Comparison of ENCODE assay signal across 1 cellular context in the genomic region with DNA sequence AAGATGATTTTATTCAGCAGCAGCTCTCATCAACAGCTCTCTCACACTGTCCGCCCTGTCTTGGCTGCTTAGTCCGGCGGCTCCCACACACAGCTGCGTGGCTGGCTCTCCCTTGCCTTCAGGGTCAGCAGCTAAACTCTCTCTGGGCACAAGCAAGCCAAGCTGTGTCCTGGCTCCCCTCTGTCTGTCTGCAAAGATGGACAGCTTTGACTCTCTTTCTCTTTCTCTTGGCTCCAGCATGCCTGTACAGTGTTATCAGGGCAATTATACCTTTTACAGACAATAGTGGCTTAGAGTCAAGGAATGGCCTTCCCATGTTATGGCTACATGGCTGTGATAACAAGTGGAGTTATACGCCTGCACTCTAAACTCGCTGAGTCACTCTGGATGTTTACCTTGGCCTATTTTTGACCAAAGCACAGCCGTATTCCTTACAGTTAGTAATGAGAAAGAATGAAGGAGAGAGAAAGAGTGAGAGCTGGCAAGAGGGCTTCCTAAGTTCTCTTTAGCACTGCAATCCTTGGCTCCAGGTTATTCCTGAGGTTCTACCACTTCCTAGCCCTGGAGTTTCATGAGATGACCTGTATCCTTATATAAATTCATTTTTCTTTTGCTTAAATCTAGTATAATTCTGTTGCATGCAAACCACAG.
A peak's percentile ranks its signal among the peaks of the same experiment; 100 is the strongest.
TF ChIP-seq lines count a peak whose summit lies in the region.

No MANE protein-coding gene starts in this region.

TF ChIP-seq in K562, 482 proteins besides CTCF, POLR2A, EP300 and RAD21 (continues in another document):
- TF ChIP-seq NR3C1 (CRISPR knock-in tag; IDR thresholded peaks at IDR 0.05) (no peak), SMARCC2 (IDR thresholded peaks at IDR 0.05; ENCODE audit: low read depth) (peak; percentile 86; the same call in 1 of the 2 replicates), TCF7L2 (IDR thresholded peaks at IDR 0.05; ENCODE audit: low read depth, low read length) (no peak), NCOR1 (IDR thresholded peaks at IDR 0.05) (peak; percentile 97), GABPA (tag; conservative IDR thresholded peaks at IDR 0.05; ENCODE audit: low read depth) (peak; percentile 37; the same call in 1 of the 2 replicates), ZNF239 (CRISPR knock-in tag; IDR thresholded peaks at IDR 0.05) (peak; percentile 39; the same call in 1 of the 2 replicates), BHLHE40 (IDR thresholded peaks at IDR 0.05; ENCODE audit: low read length) (peak; percentile 63), SRSF9 (IDR thresholded peaks at IDR 0.05; ENCODE audit: borderline replicate concordance, low read depth, low read length) (no peak), MED1 (CRISPR knock-in tag; IDR thresholded peaks at IDR 0.05; ENCODE audit: borderline replicate concordance) (no peak), NRF1 (conservative IDR thresholded peaks at IDR 0.05 in 1 of 2, IDR thresholded peaks at IDR 0.05 in 1 of 2) (peak; percentile 54 to 61), KDM1A (IDR thresholded peaks at IDR 0.05) (peak; percentile 86 to 92), PRPF4 (IDR thresholded peaks at IDR 0.05; ENCODE audit: insufficient read depth, low read depth, low read length, poor library complexity, severe bottlenecking) (no peak), ZNF717 (CRISPR knock-in tag; IDR thresholded peaks at IDR 0.05) (no peak), BRD4 (IDR thresholded peaks at IDR 0.05) (no peak), PPARD (CRISPR knock-in tag; IDR thresholded peaks at IDR 0.05) (no peak), MEIS2 (IDR thresholded peaks at IDR 0.05; ENCODE audit: partially characterized antibody) (peak; percentile 35), SP1 (CRISPR knock-in tag; IDR thresholded peaks at IDR 0.05) (0 out of 2 replicates have a peak, but pooled peaks have one; percentile 37), NCOA6 (IDR thresholded peaks at IDR 0.05) (peak; percentile 56; the same call in 1 of the 2 replicates), ESRRB (CRISPR knock-in tag; IDR thresholded peaks at IDR 0.05; ENCODE audit: borderline replicate concordance) (no peak), ZFP36 (IDR thresholded peaks at IDR 0.05; ENCODE audit: low read depth, low read length, partially characterized antibody) (peak; percentile 45), BMI1 (IDR thresholded peaks at IDR 0.05; ENCODE audit: low read length) (no peak), ADNP (tag; IDR thresholded peaks at IDR 0.05) (no peak), ATF6 (CRISPR knock-in tag; IDR thresholded peaks at IDR 0.05) (no peak), ETS2 (tag; IDR thresholded peaks at IDR 0.05; ENCODE audit: borderline replicate concordance, poor library complexity, severe bottlenecking) (no peak), SRF (CRISPR knock-in tag; IDR thresholded peaks at IDR 0.05) (no peak), FUS (optimal IDR thresholded peaks at IDR 0.05; ENCODE audit: low read depth, low read length) (no peak), ZNF174 (CRISPR knock-in tag; IDR thresholded peaks at IDR 0.05) (no peak), FOXJ2 (tag; IDR thresholded peaks at IDR 0.05) (peak; percentile 94), ZKSCAN1 (IDR thresholded peaks at IDR 0.05; ENCODE audit: low read depth, low read length) (no peak), CCNT2 (IDR thresholded peaks at IDR 0.05; ENCODE audit: borderline replicate concordance, extremely low read depth, insufficient read length, low read depth, low read length) (peak; percentile 51), PTTG1 (tag; IDR thresholded peaks at IDR 0.05; ENCODE audit: low read depth) (no peak), ZNF507 (tag; conservative IDR thresholded peaks at IDR 0.05) (no peak), CREBBP (IDR thresholded peaks at IDR 0.05; ENCODE audit: low read depth, low read length) (no peak), U2AF2 (optimal IDR thresholded peaks at IDR 0.05; ENCODE audit: low read depth, low read length) (no peak), ZNF79 (CRISPR knock-in tag; IDR thresholded peaks at IDR 0.05; ENCODE audit: low read depth) (no peak), HMG20A (CRISPR knock-in tag; conservative IDR thresholded peaks at IDR 0.05) (no peak), ZBTB12 (CRISPR knock-in tag; IDR thresholded peaks at IDR 0.05) (no peak), ZBTB7A (IDR thresholded peaks at IDR 0.05; ENCODE audit: borderline replicate concordance, control insufficient read depth, low read depth, low read length) (no peak), ZBED1 (IDR thresholded peaks at IDR 0.05) (no peak), HNRNPL (IDR thresholded peaks at IDR 0.05; ENCODE audit: low read depth, low read length) (no peak), JUNB (CRISPR knock-in tag; conservative IDR thresholded peaks at IDR 0.05) (0 out of 2 replicates have a peak, but pooled peaks have one; percentile 7)
- TF ChIP-seq, protein P1, sequence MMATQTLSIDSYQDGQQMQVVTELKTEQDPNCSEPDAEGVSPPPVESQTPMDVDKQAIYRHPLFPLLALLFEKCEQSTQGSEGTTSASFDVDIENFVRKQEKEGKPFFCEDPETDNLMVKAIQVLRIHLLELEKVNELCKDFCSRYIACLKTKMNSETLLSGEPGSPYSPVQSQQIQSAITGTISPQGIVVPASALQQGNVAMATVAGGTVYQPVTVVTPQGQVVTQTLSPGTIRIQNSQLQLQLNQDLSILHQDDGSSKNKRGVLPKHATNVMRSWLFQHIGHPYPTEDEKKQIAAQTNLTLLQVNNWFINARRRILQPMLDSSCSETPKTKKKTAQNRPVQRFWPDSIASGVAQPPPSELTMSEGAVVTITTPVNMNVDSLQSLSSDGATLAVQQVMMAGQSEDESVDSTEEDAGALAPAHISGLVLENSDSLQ (IDR thresholded peaks at IDR 0.05) = peak; percentile 60
- TF ChIP-seq, protein P2, sequence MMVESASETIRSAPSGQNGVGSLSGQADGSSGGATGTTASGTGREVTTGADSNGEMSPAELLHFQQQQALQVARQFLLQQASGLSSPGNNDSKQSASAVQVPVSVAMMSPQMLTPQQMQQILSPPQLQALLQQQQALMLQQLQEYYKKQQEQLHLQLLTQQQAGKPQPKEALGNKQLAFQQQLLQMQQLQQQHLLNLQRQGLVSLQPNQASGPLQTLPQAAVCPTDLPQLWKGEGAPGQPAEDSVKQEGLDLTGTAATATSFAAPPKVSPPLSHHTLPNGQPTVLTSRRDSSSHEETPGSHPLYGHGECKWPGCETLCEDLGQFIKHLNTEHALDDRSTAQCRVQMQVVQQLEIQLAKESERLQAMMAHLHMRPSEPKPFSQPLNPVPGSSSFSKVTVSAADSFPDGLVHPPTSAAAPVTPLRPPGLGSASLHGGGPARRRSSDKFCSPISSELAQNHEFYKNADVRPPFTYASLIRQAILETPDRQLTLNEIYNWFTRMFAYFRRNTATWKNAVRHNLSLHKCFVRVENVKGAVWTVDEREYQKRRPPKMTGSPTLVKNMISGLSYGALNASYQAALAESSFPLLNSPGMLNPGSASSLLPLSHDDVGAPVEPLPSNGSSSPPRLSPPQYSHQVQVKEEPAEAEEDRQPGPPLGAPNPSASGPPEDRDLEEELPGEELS (CRISPR knock-in tag; IDR thresholded peaks at IDR 0.05; ENCODE audit: borderline replicate concordance) = no peak
- TF ChIP-seq, protein P3, sequence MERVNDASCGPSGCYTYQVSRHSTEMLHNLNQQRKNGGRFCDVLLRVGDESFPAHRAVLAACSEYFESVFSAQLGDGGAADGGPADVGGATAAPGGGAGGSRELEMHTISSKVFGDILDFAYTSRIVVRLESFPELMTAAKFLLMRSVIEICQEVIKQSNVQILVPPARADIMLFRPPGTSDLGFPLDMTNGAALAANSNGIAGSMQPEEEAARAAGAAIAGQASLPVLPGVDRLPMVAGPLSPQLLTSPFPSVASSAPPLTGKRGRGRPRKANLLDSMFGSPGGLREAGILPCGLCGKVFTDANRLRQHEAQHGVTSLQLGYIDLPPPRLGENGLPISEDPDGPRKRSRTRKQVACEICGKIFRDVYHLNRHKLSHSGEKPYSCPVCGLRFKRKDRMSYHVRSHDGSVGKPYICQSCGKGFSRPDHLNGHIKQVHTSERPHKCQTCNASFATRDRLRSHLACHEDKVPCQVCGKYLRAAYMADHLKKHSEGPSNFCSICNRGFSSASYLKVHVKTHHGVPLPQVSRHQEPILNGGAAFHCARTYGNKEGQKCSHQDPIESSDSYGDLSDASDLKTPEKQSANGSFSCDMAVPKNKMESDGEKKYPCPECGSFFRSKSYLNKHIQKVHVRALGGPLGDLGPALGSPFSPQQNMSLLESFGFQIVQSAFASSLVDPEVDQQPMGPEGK (CRISPR knock-in tag; IDR thresholded peaks at IDR 0.05; ENCODE audit: borderline replicate concordance) = no peak
- TF ChIP-seq, protein P4, sequence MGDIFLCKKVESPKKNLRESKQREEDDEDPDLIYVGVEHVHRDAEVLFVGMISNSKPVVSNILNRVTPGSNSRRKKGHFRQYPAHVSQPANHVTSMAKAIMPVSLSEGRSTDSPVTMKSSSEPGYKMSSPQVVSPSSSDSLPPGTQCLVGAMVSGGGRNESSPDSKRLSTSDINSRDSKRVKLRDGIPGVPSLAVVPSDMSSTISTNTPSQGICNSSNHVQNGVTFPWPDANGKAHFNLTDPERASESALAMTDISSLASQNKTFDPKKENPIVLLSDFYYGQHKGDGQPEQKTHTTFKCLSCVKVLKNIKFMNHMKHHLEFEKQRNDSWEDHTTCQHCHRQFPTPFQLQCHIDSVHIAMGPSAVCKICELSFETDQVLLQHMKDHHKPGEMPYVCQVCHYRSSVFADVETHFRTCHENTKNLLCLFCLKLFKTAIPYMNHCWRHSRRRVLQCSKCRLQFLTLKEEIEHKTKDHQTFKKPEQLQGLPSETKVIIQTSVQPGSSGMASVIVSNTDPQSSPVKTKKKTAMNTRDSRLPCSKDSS (IDR thresholded peaks at IDR 0.05; ENCODE audit: low read depth, partially characterized antibody) = no peak
- TF ChIP-seq, protein P5, sequence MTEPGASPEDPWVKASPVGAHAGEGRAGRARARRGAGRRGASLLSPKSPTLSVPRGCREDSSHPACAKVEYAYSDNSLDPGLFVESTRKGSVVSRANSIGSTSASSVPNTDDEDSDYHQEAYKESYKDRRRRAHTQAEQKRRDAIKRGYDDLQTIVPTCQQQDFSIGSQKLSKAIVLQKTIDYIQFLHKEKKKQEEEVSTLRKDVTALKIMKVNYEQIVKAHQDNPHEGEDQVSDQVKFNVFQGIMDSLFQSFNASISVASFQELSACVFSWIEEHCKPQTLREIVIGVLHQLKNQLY (CRISPR knock-in tag; conservative IDR thresholded peaks at IDR 0.05) = no peak
- TF ChIP-seq, protein P6, sequence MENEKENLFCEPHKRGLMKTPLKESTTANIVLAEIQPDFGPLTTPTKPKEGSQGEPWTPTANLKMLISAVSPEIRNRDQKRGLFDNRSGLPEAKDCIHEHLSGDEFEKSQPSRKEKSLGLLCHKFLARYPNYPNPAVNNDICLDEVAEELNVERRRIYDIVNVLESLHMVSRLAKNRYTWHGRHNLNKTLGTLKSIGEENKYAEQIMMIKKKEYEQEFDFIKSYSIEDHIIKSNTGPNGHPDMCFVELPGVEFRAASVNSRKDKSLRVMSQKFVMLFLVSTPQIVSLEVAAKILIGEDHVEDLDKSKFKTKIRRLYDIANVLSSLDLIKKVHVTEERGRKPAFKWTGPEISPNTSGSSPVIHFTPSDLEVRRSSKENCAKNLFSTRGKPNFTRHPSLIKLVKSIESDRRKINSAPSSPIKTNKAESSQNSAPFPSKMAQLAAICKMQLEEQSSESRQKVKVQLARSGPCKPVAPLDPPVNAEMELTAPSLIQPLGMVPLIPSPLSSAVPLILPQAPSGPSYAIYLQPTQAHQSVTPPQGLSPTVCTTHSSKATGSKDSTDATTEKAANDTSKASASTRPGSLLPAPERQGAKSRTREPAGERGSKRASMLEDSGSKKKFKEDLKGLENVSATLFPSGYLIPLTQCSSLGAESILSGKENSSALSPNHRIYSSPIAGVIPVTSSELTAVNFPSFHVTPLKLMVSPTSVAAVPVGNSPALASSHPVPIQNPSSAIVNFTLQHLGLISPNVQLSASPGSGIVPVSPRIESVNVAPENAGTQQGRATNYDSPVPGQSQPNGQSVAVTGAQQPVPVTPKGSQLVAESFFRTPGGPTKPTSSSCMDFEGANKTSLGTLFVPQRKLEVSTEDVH (IDR thresholded peaks at IDR 0.05; ENCODE audit: low read depth, partially characterized antibody) = no peak
- TF ChIP-seq, protein P7, sequence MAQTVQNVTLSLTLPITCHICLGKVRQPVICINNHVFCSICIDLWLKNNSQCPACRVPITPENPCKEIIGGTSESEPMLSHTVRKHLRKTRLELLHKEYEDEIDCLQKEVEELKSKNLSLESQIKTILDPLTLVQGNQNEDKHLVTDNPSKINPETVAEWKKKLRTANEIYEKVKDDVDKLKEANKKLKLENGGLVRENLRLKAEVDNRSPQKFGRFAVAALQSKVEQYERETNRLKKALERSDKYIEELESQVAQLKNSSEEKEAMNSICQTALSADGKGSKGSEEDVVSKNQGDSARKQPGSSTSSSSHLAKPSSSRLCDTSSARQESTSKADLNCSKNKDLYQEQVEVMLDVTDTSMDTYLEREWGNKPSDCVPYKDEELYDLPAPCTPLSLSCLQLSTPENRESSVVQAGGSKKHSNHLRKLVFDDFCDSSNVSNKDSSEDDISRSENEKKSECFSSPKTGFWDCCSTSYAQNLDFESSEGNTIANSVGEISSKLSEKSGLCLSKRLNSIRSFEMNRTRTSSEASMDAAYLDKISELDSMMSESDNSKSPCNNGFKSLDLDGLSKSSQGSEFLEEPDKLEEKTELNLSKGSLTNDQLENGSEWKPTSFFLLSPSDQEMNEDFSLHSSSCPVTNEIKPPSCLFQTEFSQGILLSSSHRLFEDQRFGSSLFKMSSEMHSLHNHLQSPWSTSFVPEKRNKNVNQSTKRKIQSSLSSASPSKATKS (CRISPR knock-in tag; IDR thresholded peaks at IDR 0.05) = no peak
- TF ChIP-seq, protein P8, sequence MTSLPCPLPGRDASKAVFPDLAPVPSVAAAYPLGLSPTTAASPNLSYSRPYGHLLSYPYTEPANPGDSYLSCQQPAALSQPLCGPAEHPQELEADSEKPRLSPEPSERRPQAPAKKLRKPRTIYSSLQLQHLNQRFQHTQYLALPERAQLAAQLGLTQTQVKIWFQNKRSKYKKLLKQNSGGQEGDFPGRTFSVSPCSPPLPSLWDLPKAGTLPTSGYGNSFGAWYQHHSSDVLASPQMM (CRISPR knock-in tag; IDR thresholded peaks at IDR 0.05) = no peak
